8 cellular contexts compared by ENCODE assay signal in the genomic region with DNA sequence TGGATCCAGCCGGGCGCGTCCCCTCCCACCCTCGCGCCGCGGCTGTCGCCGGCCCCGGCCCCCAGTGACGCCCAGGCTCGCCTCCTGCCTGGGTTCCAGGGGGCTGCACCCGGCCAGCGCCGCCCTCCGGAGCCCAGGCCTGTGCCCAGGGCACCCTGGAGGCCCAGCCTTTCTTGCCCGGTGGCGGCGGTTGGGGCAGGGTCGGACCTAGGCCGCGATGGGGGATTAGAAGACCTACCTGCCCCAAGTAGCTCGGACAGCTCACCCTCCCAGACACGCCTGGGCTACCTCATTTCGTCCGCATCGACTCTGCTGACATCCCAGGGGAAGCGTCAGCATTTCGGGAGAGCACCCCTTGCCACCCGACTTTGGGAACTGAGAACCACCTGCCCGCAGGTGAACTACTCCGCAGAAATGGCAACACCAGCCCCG. TPM values are rescaled to one million over a fixed set of nuclear protein-coding genes. Genes with fewer than 3 reads are reported as not detected.
DNase-seq lines count a peak whose midpoint lies in the region; ATAC-seq, FAIRE-seq and TF ChIP-seq lines count a peak whose summit lies in the region.

No MANE protein-coding gene starts in this region.

- H3K4me3 Mint-ChIP-seq in mesothelial cell of epicardium, result peak overlapping the region; percentile 69

- H3K9me3 Mint-ChIP-seq in mesothelial cell of epicardium, result no peaks in the 10 kb centered on the region

- no peak for FAIRE-seq in bronchial epithelial cell (lab: Jason Lieb, UNC)

- peak overlapping the region; percentile 71 for H3K27ac Mint-ChIP-seq in mesothelial cell of epicardium

- intact Hi-C loops in heart right ventricle (cut with DNase I) (loop anchor here in 7 of 10 donors (2.0 to 5.0 kb wide), 4 partner anchors 205 to 363 kb away; no protein-coding TSS in a partner anchor), Right ventricle myocardium superior (cut with DNase I) (loop anchor here (2.0 kb wide), 2 partner anchors 209 to 363 kb away; no protein-coding TSS in a partner anchor)

- peaks cover 7 to 35% (median 27%) of the 10 kb centered on the region in 9 donors for H3K4me1 ChIP-seq in heart right ventricle
- H3K4me1 ChIP-seq in urinary bladder (ENCODE audit: insufficient read depth), result no peaks in the 10 kb centered on the region

- peak overlapping the region; percentile 70 to 91 (median 79) for H3K27ac ChIP-seq in heart right ventricle
- peak overlapping the region; percentile 63 for H3K27ac ChIP-seq in urinary bladder (ENCODE audit: low read depth)

- peaks cover 35% of the 10 kb centered on the region for H3K4me1 Mint-ChIP-seq in mesothelial cell of epicardium

- ATAC-seq in heart right ventricle (no peak), Right ventricle myocardium superior (ENCODE audit: poor library complexity) (no peak)

- peaks cover 4% of the 10 kb centered on the region for H3K27me3 Mint-ChIP-seq in mesothelial cell of epicardium (ENCODE audit: low read depth)

- DNase-seq in heart right ventricle (no peak), Right ventricle myocardium superior (no peak), bronchial epithelial cell (ENCODE audit: low read depth) (no peak), mesothelial cell of epicardium (ENCODE audit: low spot score in 2 of 2, unreplicated experiment in 2 of 2) (no peak), D341Med (ENCODE audit: low spot score) (no peak), activated gamma-delta T cell (lab: John Stamatoyannopoulos, UW) (no peak), NCI-H2171 treated with DMSO at 0.1 percent for 48 hours (lab: John Stamatoyannopoulos, UW) (no peak)

- H3K27me3 ChIP-seq in heart right ventricle (peaks cover 0 to 19% (median 5%) of the 10 kb centered on the region in 7 donors), bronchial epithelial cell (ENCODE audit: control insufficient read depth, insufficient read depth, low read length) (no peaks in the 10 kb centered on the region)

- TF ChIP-seq CTCF in heart right ventricle (IDR thresholded peaks at IDR 0.05), result no peak
- TF ChIP-seq CTCF in bronchial epithelial cell (IDR thresholded peaks at IDR 0.05; ENCODE audit: insufficient read depth, low read length, severe bottlenecking), result no peak
- no peak for TF ChIP-seq CTCF in mesothelial cell of epicardium (IDR thresholded peaks at IDR 0.05; ENCODE audit: unreplicated experiment)

- WGBS in heart right ventricle, 2 donors, result 49 to 53% methylated on average over 33 of the region's 33 CpGs
- WGBS in urinary bladder, result 51% methylated on average over 33 of the region's 33 CpGs

- H3K36me3 Mint-ChIP-seq in mesothelial cell of epicardium, result no peaks in the 10 kb centered on the region

- H3K4me3 ChIP-seq in heart right ventricle (peak overlapping the region; percentile 21 to 80 (median 60)), bronchial epithelial cell (ENCODE audit: low read depth, low read length) (peak overlapping the region; percentile 44), urinary bladder (ENCODE audit: low read depth, low read length) (peak overlapping the region; percentile 90)

- H3K36me3 ChIP-seq in heart right ventricle (no peaks in the 10 kb centered on the region), bronchial epithelial cell (ENCODE audit: control insufficient read depth, insufficient read depth, low read length) (no peaks in the 10 kb centered on the region), urinary bladder (ENCODE audit: insufficient read depth) (no peaks in the 10 kb centered on the region)

- H3K9me3 ChIP-seq in heart right ventricle, result no peaks in the 10 kb centered on the region

RNA-seq across cellular contexts. Expression of gene ARL4C, which starts 0.7 kb away (rescaled TPM):
- total RNA-seq in heart right ventricle (10 to 100 TPM in 1 of 10 donors, 1 to 10 TPM in 9; 1.1 to 13.3 (median 3.1) TPM), Right ventricle myocardium superior (2.9 TPM), bronchial epithelial cell (7.8 and 9.5 TPM in 2 replicates), mesothelial cell of epicardium (18.4 to 21.4 TPM (median 20.7 TPM) in 3 replicates), urinary bladder (6.3 TPM)
- polyA plus RNA-seq in heart right ventricle (1 to 10 TPM; 1.0 to 1.2 TPM), urinary bladder (22.4 TPM)
